1 cellular context compared by ENCODE assay signal in the genomic region with DNA sequence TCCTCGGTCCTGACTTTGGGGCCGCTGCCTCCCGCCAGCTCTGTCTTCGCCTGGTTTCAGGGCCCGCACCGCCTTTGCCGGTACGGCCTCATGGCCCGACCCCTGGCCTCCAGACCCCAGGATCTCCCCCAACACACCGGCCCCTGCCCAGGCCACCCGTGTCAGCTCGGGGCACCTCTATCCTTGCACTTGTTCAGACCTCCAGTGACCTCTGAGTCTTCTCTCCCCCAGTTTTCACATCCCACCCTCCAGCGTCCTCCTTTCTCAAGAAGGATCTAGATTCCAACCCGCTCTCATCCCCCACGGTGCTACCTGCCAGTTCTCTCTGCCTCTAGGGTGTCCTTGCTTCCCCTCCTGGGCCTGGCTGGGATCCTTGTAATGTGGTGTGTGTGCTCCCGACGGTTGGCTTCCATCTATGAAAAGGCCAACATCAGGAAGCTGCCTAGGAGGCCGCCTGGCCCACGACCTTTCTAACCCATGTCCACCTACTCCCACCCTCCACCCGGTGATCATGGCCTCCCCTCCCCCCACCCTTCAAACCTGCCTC.
TF ChIP-seq lines count a peak whose summit lies in the region.

No MANE protein-coding gene starts in this region.

TF ChIP-seq in IMR-90, 13 proteins besides CTCF, POLR2A, EP300 and RAD21 (continued from another document):
- TF ChIP-seq SMC3 (IDR thresholded peaks at IDR 0.05; ENCODE audit: low read depth, low read length) = no peak
- TF ChIP-seq MXI1 (IDR thresholded peaks at IDR 0.05; ENCODE audit: borderline replicate concordance, low read depth, low read length) = no peak
- no peak for TF ChIP-seq FOS (IDR thresholded peaks at IDR 0.05; ENCODE audit: low read depth, low read length)
- no peak for TF ChIP-seq NFE2L2 (IDR thresholded peaks at IDR 0.05; ENCODE audit: low read depth, low read length)
TF ChIP-seq in IMR-90: peak in this region for 0.
